Comparison of ENCODE assay signal across 1 cellular context in the genomic region with DNA sequence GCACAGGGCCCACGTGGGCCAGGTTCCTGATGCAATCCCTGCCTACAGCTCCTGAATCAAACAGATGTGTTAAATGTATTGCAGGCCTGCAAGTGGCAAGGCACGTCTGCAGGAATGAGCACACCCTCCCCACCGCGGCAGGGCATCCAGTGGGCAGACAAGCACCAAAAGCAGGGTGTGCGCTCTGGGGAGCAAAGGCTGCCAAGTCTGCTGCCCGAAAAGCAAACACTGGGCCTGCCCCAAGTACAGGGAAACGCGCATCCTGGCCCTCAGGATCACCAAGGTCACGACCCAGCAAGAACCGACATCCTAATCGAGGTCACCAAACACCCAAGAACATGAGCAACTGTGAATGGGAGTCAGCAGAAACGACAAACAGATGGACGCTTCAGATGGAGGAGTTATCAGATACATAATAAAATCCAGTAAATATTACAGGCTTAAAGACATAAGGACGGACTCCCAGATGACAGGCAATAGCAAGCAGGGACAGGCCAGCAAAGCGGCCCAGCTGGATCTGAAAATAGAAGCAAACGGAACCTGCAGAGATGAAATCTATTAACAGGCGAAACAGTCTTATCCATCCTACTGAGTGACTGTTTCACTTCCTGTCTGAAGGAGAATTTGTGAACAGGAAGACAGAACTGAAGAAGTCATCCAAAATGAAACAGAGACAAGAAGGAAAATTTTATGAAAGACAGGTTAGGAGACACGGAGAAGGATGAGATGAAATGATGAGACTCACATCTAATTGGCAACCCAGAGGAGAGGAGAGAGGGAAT.
A peak's percentile ranks its signal among the peaks of the same experiment; 100 is the strongest.
TF ChIP-seq lines count a peak whose summit lies in the region.

No MANE protein-coding gene starts in this region.

TF ChIP-seq in GM12878, 131 proteins besides CTCF, POLR2A, EP300 and RAD21:
- peak; percentile 63; the same call in 1 of the 2 replicates for TF ChIP-seq SPI1 (IDR thresholded peaks at IDR 0.05; ENCODE audit: borderline replicate concordance, insufficient read depth, low read depth, low read length)
- TF ChIP-seq TAF1 (IDR thresholded peaks at IDR 0.05; ENCODE audit: borderline replicate concordance, low read depth, low read length), result no peak
